ENCODE assay signal across 8 cellular contexts in the genomic region with DNA sequence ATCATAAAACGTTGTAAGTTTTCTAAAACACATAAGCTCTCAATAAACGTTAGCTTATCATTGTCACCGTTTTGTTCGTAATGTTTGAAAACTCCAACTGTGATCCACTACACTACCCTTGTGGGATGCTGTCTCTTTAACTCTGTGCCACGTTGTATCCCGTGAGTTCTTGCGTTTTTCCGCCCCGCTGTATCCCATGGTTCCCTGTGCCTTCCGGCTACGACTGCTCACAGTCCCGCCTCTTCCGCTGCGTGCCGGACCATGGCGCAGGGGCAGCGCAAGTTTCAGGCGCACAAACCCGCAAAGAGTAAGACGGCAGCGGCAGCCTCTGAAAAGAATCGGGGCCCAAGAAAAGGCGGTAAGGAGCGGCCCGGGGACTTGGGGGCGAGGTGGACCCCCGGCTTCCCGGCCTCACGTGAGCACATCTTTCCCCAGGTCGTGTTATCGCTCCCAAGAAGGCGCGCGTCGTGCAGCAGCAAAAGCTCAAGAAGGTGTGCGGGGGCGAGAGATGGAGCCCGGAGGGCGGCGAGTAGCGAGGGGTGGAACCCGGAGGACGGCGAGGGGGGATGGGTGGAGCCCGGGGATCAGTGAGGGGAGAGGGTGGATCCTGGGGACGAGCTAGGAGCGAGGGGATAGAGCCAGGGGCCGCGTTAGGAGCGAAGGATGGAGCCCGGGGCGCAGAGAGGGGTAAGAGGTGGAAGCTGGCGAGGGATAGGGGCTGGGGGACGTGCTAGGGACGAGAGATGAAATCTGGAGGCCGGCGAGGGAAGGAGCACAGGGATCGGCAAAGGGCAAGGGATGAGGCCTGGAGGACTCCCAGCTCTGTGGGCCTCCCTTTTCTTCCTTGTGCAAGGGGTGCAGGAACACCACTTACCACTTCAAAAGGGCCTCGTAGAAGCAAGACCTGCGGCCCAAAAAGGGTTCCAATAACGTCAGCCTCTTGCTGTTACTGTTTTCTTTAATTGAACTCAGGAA. TPM values are rescaled to one million over a fixed set of nuclear protein-coding genes. Genes with fewer than 3 reads are reported as not detected.
A peak's percentile ranks its signal among the peaks of the same experiment; 100 is the strongest.
DNase-seq lines count a peak whose midpoint lies in the region; ATAC-seq, FAIRE-seq and TF ChIP-seq lines count a peak whose summit lies in the region.

A gene (plus strand): TSS at position 240 of the 975 bp plus-strand sequence. CDS start 22 bp downstream, at position 262.

- peak within 1 kb of the TSS; percentile 97 for H3K4me3 ChIP-seq in astrocyte of the cerebellum (ENCODE audit: low read depth, low read length)
- peak within 1 kb of the TSS; percentile 98 for H3K4me3 ChIP-seq in rectal smooth muscle tissue (ENCODE audit: low read length)
- peak within 1 kb of the TSS; percentile 70 to 77 for H3K4me3 ChIP-seq in aorta (ENCODE audit: low read length in 2 of 2)

- ATAC-seq in HG02981 (IDR thresholded peaks at IDR 0.05; ENCODE audit: unreplicated experiment), result peak; percentile 89
- ATAC-seq in aorta (ENCODE audit: low FRiP score), result peak; percentile 95

- 1% methylated on average over 60 to 61 of the region's 61 CpGs for WGBS in aorta, 2 donors

- H3K4me1 ChIP-seq in rectal smooth muscle tissue (ENCODE audit: control insufficient read depth, insufficient read depth, low read length), result peaks cover 5% of the 10 kb centered on the region
- no peaks in the 10 kb centered on the region for H3K4me1 ChIP-seq in aorta (ENCODE audit: control insufficient read depth in 1 of 2, insufficient read depth in 2 of 2, low read length in 2 of 2)

- peak; percentile 92 for FAIRE-seq in GM18507 (lab: Jason Lieb, UNC)

- peak within 1 kb of the TSS; percentile 98 for H3K9ac ChIP-seq in rectal smooth muscle tissue (ENCODE audit: low read length)

- H3K27me3 ChIP-seq in rectal smooth muscle tissue (ENCODE audit: control insufficient read depth, insufficient read depth, low read length), result no peaks in the 10 kb centered on the region
- no peaks in the 10 kb centered on the region for H3K27me3 ChIP-seq in aorta (ENCODE audit: control insufficient read depth in 1 of 2, insufficient read depth in 2 of 2, low read length in 1 of 2)

- DNase-seq in GM18507 (ENCODE audit: extremely low spot score, insufficient read length, low read depth) (peak; percentile 90), NCI-H2029 treated with DMSO at 0.1 percent for 48 hours (lab: John Stamatoyannopoulos, UW) (peak; percentile 93), T-helper 9 cell (peak; percentile 84), astrocyte of the cerebellum (ENCODE audit: low read depth) (peak; percentile 85), hepatic stellate cell (ENCODE audit: low spot score) (peak; percentile 97), aorta (peak; percentile 95 to 96)

- in situ Hi-C loops in astrocyte of the cerebellum (cut with HindIII; ENCODE audit: low sequenced_read_pairs), result no loop called here

- H3K36me3 ChIP-seq in rectal smooth muscle tissue (ENCODE audit: control insufficient read depth, insufficient read depth, low read length) (peaks cover 25% of the 10 kb centered on the region), aorta (ENCODE audit: control insufficient read depth in 1 of 2, insufficient read depth in 2 of 2, low read length in 1 of 2) (peaks cover 0 to 5% of the 10 kb centered on the region in 2 donors)

- H3K9me3 ChIP-seq in aorta (ENCODE audit: control insufficient read depth, low read length), result no peaks in the 10 kb centered on the region

- TF ChIP-seq CTCF in astrocyte of the cerebellum (IDR thresholded peaks at IDR 0.05; ENCODE audit: low read depth, low read length, missing control alignments), result no peak

- intact Hi-C loops in aorta (cut with DNase I), result loop anchor here in 1 of 2 donors (10.0 kb wide), 1 partner anchor 300 kb away; a partner anchor contains a TSS

- H3K27ac ChIP-seq in rectal smooth muscle tissue (ENCODE audit: low read depth, low read length), result peak within 1 kb of the TSS; percentile 91
- H3K27ac ChIP-seq in aorta (ENCODE audit: low read depth in 1 of 2, low read length in 2 of 2), result peak within 1 kb of the TSS; percentile 54 to 95

RNA-seq across cellular contexts. Expression of the gene that starts here (rescaled TPM):
- total RNA-seq in aorta, result 10 to 100 TPM; 57.8 to 58.1 TPM
- polyA plus RNA-seq in aorta, result 100 to 1,000 TPM; 107 to 172 TPM

Comparison
In these comparisons a context has a peak if more than half of its experiments do, and no peak if none do; other contexts are left out.
1. Peak in every context shown above with its lines: DNase-seq, ATAC-seq, H3K4me3 ChIP-seq and H3K27ac ChIP-seq.